ENCODE assay signal across 17 cellular contexts in the genomic region with DNA sequence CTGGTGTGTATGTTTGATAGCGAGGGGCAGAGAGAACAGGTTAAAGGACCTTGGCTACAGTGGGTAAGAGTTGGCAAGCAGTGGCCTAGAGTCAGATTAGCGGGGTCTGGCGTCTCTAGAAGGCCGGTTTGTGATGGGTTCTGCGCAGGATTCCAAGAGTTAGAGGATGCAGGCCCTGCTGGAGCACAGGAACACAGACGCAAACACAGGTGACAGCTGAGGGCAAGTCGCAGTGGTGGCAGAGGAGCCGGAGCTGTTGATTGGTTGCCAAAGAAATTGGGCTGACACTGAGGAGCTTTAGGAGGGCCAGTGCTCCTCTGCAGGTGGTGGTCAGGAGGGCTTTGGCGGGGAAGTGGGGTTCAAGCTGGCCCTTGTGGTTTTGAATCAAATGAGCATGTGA. TPM values are rescaled to one million over a fixed set of nuclear protein-coding genes. Genes with fewer than 3 reads are reported as not detected.
DNase-seq lines count a peak whose midpoint lies in the region; ATAC-seq and TF ChIP-seq lines count a peak whose summit lies in the region.
"Had no signal": no experiment of that assay in that cellular context is flagged by ENCODE, and none has a peak within 500 bp of the region (broad histone marks: within the 10 kb centered on the region; RNA-seq: fewer than 3 reads in every experiment).

No MANE protein-coding gene starts in this region.

- no peaks in the 10 kb centered on the region for H3K27me3 Mint-ChIP-seq in activated CD8-positive, alpha-beta T cell treated with anti-CD3 and anti-CD28 coated beads for 36 hours
- no peaks in the 10 kb centered on the region for H3K27me3 Mint-ChIP-seq in naive thymus-derived CD8-positive, alpha-beta T cell
- peaks cover 1% of the 10 kb centered on the region for H3K27me3 Mint-ChIP-seq in type B pancreatic cell
- H3K27me3 Mint-ChIP-seq in natural killer cell treated with Interleukin-12 subunit alpha and Interleukin-12 subunit beta and Interleukin-15 and Interleukin-18, amount 100 ng/mL, for 72 hours, result no peaks in the 10 kb centered on the region

- POLR2A ChIA-PET in activated CD8-positive, alpha-beta T cell treated with anti-CD3 and anti-CD28 coated beads for 36 hours (lab: Charles Lee), result interaction anchor here (6.2 to 11.1 kb wide), 2 partner anchors 13 to 21 kb away, joined by 67 to 123 read pairs; a partner anchor contains a TSS
- POLR2A ChIA-PET in naive thymus-derived CD8-positive, alpha-beta T cell (lab: Charles Lee), result interaction anchor here (1.2 to 1.5 kb wide), 3 partner anchors 16 to 72 kb away, joined by 3 to 6 read pairs (median 4); a partner anchor contains a TSS

- no peak for ATAC-seq in activated CD8-positive, alpha-beta T cell treated with anti-CD3 and anti-CD28 coated beads for 36 hours
- ATAC-seq in naive thymus-derived CD8-positive, alpha-beta T cell, result no peak
- ATAC-seq in natural killer cell treated with Interleukin-12 subunit alpha and Interleukin-12 subunit beta and Interleukin-15 and Interleukin-18, amount 100 ng/mL, for 72 hours, result no peak
- ATAC-seq in GM19328 (IDR thresholded peaks at IDR 0.05; ENCODE audit: unreplicated experiment), result no peak
- ATAC-seq: left lung, SK-N-SH treated with all-trans-retinoic acid at 6 μM for 48 hours had no signal

- H3K9me3 Mint-ChIP-seq in activated CD8-positive, alpha-beta T cell treated with anti-CD3 and anti-CD28 coated beads for 36 hours, result no peaks in the 10 kb centered on the region
- no peaks in the 10 kb centered on the region for H3K9me3 Mint-ChIP-seq in naive thymus-derived CD8-positive, alpha-beta T cell
- no peaks in the 10 kb centered on the region for H3K9me3 Mint-ChIP-seq in type B pancreatic cell
- H3K9me3 Mint-ChIP-seq in natural killer cell treated with Interleukin-12 subunit alpha and Interleukin-12 subunit beta and Interleukin-15 and Interleukin-18, amount 100 ng/mL, for 72 hours, result no peaks in the 10 kb centered on the region

- no peak overlapping the region for H3K4me3 Mint-ChIP-seq in activated CD8-positive, alpha-beta T cell treated with anti-CD3 and anti-CD28 coated beads for 36 hours
- H3K4me3 Mint-ChIP-seq in naive thymus-derived CD8-positive, alpha-beta T cell, result peak overlapping the region in 9 of 10 donors; percentile 60 to 94 (median 87)
- H3K4me3 Mint-ChIP-seq in type B pancreatic cell, result peak overlapping the region; percentile 13
- no peak overlapping the region for H3K4me3 Mint-ChIP-seq in natural killer cell treated with Interleukin-12 subunit alpha and Interleukin-12 subunit beta and Interleukin-15 and Interleukin-18, amount 100 ng/mL, for 72 hours

- no peak for DNase-seq in left ventricle myocardium inferior
- no peak for DNase-seq in right atrium auricular region (ENCODE audit: low spot score)
- no peak for DNase-seq in activated CD8-positive, alpha-beta T cell treated with anti-CD3 and anti-CD28 coated beads for 36 hours
- DNase-seq in naive thymus-derived CD8-positive, alpha-beta T cell, result no peak
- no peak for DNase-seq in type B pancreatic cell (ENCODE audit: extremely low spot score, unreplicated experiment)
- DNase-seq in HCEC 1CT, result no peak
- DNase-seq in natural killer cell treated with Interleukin-12 subunit alpha and Interleukin-12 subunit beta and Interleukin-15 and Interleukin-18, amount 100 ng/mL, for 72 hours (ENCODE audit: low spot score), result no peak
- DNase-seq: activated CD4-positive, alpha-beta T cell treated with anti-CD3 and anti-CD28 coated beads, Interleukin-2, amount 50 U/mL, for 4 hours; cortex of kidney; DMS153; NCI-H2081; NCI-H524 treated with DMSO at 0.1 percent for 48 hours; PC-9 had no signal

- H3K9me3 ChIP-seq in left ventricle myocardium inferior (replicated peaks) (no peaks in the 10 kb centered on the region), right atrium auricular region (no peaks in the 10 kb centered on the region)
- H3K9me3 ChIP-seq: left lung had no signal

- peak overlapping the region; percentile 4 for H3K27ac Mint-ChIP-seq in activated CD8-positive, alpha-beta T cell treated with anti-CD3 and anti-CD28 coated beads for 36 hours
- peak overlapping the region in 8 of 10 donors; percentile 15 to 89 (median 78) for H3K27ac Mint-ChIP-seq in naive thymus-derived CD8-positive, alpha-beta T cell
- H3K27ac Mint-ChIP-seq in type B pancreatic cell, result peak overlapping the region; percentile 9
- peak overlapping the region in 1 of 2 donors; percentile 63 for H3K27ac Mint-ChIP-seq in natural killer cell treated with Interleukin-12 subunit alpha and Interleukin-12 subunit beta and Interleukin-15 and Interleukin-18, amount 100 ng/mL, for 72 hours

- no peaks in the 10 kb centered on the region for H3K36me3 Mint-ChIP-seq in activated CD8-positive, alpha-beta T cell treated with anti-CD3 and anti-CD28 coated beads for 36 hours (ENCODE audit: low read depth)
- H3K36me3 Mint-ChIP-seq in naive thymus-derived CD8-positive, alpha-beta T cell, result peaks cover 0 to 13% (median 2%) of the 10 kb centered on the region in 3 donors
- H3K36me3 Mint-ChIP-seq in type B pancreatic cell, result no peaks in the 10 kb centered on the region
- H3K36me3 Mint-ChIP-seq in natural killer cell treated with Interleukin-12 subunit alpha and Interleukin-12 subunit beta and Interleukin-15 and Interleukin-18, amount 100 ng/mL, for 72 hours, result no peaks in the 10 kb centered on the region

- no peaks in the 10 kb centered on the region for H3K27me3 ChIP-seq in left ventricle myocardium inferior (ENCODE audit: low read depth)
- H3K27me3 ChIP-seq in right atrium auricular region, result no peaks in the 10 kb centered on the region
- H3K27me3 ChIP-seq: left lung had no signal

- H3K27ac ChIP-seq in left ventricle myocardium inferior (replicated peaks) (no peak overlapping the region), right atrium auricular region (peak overlapping the region in 1 of 2 donors; percentile 26)
- H3K27ac ChIP-seq: epithelial cell of prostate, left lung, PC-9 had no signal

- CTCF ChIA-PET in activated CD8-positive, alpha-beta T cell treated with anti-CD3 and anti-CD28 coated beads for 36 hours (lab: Charles Lee), result interaction anchor here (1.1 to 1.2 kb wide), 2 partner anchors 15 to 20 kb away, joined by 4 read pairs; no protein-coding TSS in a partner anchor

- TF ChIP-seq CTCF in left ventricle myocardium inferior (IDR thresholded peaks at IDR 0.05; ENCODE audit: borderline replicate concordance) (no peak), right atrium auricular region (IDR thresholded peaks at IDR 0.05) (no peak), type B pancreatic cell (conservative IDR thresholded peaks at IDR 0.05) (no peak)
- no peak for TF ChIP-seq CTCF in activated CD8-positive, alpha-beta T cell treated with anti-CD3 and anti-CD28 coated beads for 36 hours (IDR thresholded peaks at IDR 0.05)

- H3K4me1 Mint-ChIP-seq in activated CD8-positive, alpha-beta T cell treated with anti-CD3 and anti-CD28 coated beads for 36 hours (ENCODE audit: low read depth), result peaks cover 57% of the 10 kb centered on the region
- peaks cover 40 to 69% (median 64%) of the 10 kb centered on the region in 4 donors for H3K4me1 Mint-ChIP-seq in naive thymus-derived CD8-positive, alpha-beta T cell
- peaks cover 33% of the 10 kb centered on the region for H3K4me1 Mint-ChIP-seq in type B pancreatic cell (ENCODE audit: unreplicated experiment)
- peaks cover 41 to 42% of the 10 kb centered on the region in 2 donors for H3K4me1 Mint-ChIP-seq in natural killer cell treated with Interleukin-12 subunit alpha and Interleukin-12 subunit beta and Interleukin-15 and Interleukin-18, amount 100 ng/mL, for 72 hours (ENCODE audit: low read depth in 2 of 2)

- H3K36me3 ChIP-seq in left ventricle myocardium inferior, result peaks cover 4% of the 10 kb centered on the region
- peaks cover 4% of the 10 kb centered on the region for H3K36me3 ChIP-seq in right atrium auricular region

- intact Hi-C loops in left ventricle myocardium inferior (cut with micrococcal nuclease), result no loop called here
- intact Hi-C loops in activated CD8-positive, alpha-beta T cell treated with anti-CD3 and anti-CD28 coated beads for 36 hours (cut with micrococcal nuclease), result no loop called here

- peaks cover 92% of the 10 kb centered on the region for H3K4me1 ChIP-seq in left ventricle myocardium inferior
- peaks cover 0 to 64% of the 10 kb centered on the region in 2 donors for H3K4me1 ChIP-seq in right atrium auricular region

- H3K4me3 ChIP-seq in left ventricle myocardium inferior, result peak overlapping the region; percentile 96
- H3K4me3 ChIP-seq in right atrium auricular region, result no peak overlapping the region
- H3K4me3 ChIP-seq: left lung, PC-9 had no signal

RNA-seq across cellular contexts. Expression of a gene that starts 3.8 kb away (rescaled TPM):
- total RNA-seq in left ventricle myocardium inferior (33.7 TPM), right atrium auricular region (10 to 100 TPM; 20.8 to 27.0 TPM), type B pancreatic cell (ENCODE audit: low replicate concordance) (21.7 and 23.1 TPM in 2 replicates)
- 10 to 100 TPM in 1 of 2 experiments, 1 to 10 TPM in 1; 7.7 to 10.0 TPM for total RNA-seq in activated CD8-positive, alpha-beta T cell treated with anti-CD3 and anti-CD28 coated beads for 36 hours
- total RNA-seq in naive thymus-derived CD8-positive, alpha-beta T cell, result 10 to 100 TPM; 50.5 to 55.2 TPM
- polyA plus RNA-seq in naive thymus-derived CD8-positive, alpha-beta T cell, result 1 to 10 TPM; 2.6 to 4.8 (median 4.5) TPM
- total RNA-seq in natural killer cell treated with Interleukin-12 subunit alpha and Interleukin-12 subunit beta and Interleukin-15 and Interleukin-18, amount 100 ng/mL, for 72 hours, result 10 to 100 TPM; 15.8 to 16.9 TPM

RNA-seq across cellular contexts. Expression of a gene that starts 20.9 kb away (rescaled TPM):
- total RNA-seq in left ventricle myocardium inferior (58.2 TPM), right atrium auricular region (10 to 100 TPM; 17.8 to 18.4 TPM), type B pancreatic cell (ENCODE audit: low replicate concordance) (28.4 and 31.4 TPM in 2 replicates)
- total RNA-seq in activated CD8-positive, alpha-beta T cell treated with anti-CD3 and anti-CD28 coated beads for 36 hours, result 10 to 100 TPM; 82.4 to 84.5 TPM
- 10 to 100 TPM; 37.8 to 39.7 TPM for total RNA-seq in naive thymus-derived CD8-positive, alpha-beta T cell
- 10 to 100 TPM; 31.4 to 47.6 (median 36.3) TPM for polyA plus RNA-seq in naive thymus-derived CD8-positive, alpha-beta T cell
- 10 to 100 TPM; 71.0 to 73.6 TPM for total RNA-seq in natural killer cell treated with Interleukin-12 subunit alpha and Interleukin-12 subunit beta and Interleukin-15 and Interleukin-18, amount 100 ng/mL, for 72 hours

Comparison
In these comparisons a context has a peak if more than half of its experiments do, and no peak if none do; other contexts are left out.
1. H3K4me3 Mint-ChIP-seq: peak in naive thymus-derived CD8-positive, alpha-beta T cell (9 of 10) and type B pancreatic cell (single experiment); none in activated CD8-positive, alpha-beta T cell treated with anti-CD3 and anti-CD28 coated beads for 36 hours (single experiment) and natural killer cell treated with Interleukin-12 subunit alpha and Interleukin-12 subunit beta and Interleukin-15 and Interleukin-18, amount 100 ng/mL, for 72 hours (single experiment).